ENCODE assay signal across 1 cellular context in the genomic region with DNA sequence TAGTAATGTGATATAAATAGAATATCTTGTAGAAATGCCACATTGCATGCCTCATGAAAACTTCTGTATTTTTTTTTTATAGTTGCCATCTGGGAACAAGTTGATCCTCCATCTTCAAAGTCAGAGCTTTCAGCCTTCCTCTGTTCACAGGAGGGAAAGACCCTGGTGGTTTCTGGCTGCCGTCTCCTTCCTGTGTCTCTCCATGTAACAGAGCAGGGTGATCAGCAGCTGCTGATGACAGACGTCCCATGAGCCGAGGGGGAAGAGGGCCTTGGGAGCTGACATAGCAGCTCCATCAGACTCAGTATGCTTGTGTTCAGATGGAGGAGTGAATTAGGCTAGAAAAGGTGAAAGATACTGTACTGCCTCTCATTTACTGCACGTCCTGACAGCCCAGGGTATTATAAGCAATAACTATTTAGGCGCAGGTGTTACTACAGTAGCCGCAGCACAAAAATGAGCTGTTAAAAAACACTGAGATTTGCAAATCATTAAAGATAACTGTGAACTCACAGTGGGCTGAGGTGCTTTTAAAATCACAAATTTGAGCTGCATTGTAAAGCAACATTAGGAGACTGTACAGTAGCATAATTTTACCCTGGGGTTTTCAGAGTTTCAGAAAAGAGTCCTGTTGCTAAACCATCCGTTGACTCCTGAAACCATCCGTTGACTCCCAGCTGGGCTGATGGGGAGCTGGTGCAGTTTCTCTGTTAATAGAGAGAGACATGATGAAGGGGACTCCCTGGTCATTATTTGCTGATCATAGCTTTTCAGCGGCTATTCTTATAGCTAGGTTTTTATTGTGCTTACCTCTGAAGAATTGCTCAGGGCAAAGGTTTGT.
TF ChIP-seq lines count a peak whose summit lies in the region.

No MANE protein-coding gene starts in this region.

TF ChIP-seq in GM12878, 131 proteins besides CTCF, POLR2A, EP300 and RAD21 (continued from another document):
- TF ChIP-seq RELB (IDR thresholded peaks at IDR 0.05; ENCODE audit: low read depth) (peak; percentile 46; the same call in 1 of the 2 replicates), RCOR1 (conservative IDR thresholded peaks at IDR 0.05; ENCODE audit: low read depth, low read length) (no peak), ZBTB4 (CRISPR knock-in tag; IDR thresholded peaks at IDR 0.05) (no peak), RELA (IDR thresholded peaks at IDR 0.05; ENCODE audit: borderline replicate concordance, partially characterized antibody) (no peak), PKNOX1 (IDR thresholded peaks at IDR 0.05) (0 out of 2 replicates have a peak, but pooled peaks have one; percentile 14), SPI1 (IDR thresholded peaks at IDR 0.05; ENCODE audit: borderline replicate concordance, insufficient read depth, low read depth, low read length) (no peak), NRF1 (conservative IDR thresholded peaks at IDR 0.05; ENCODE audit: low read depth, low read length) (no peak), SUPT20H (IDR thresholded peaks at IDR 0.05; ENCODE audit: borderline replicate concordance, control insufficient read depth, low read depth, low read length) (no peak), KDM1A (IDR thresholded peaks at IDR 0.05; ENCODE audit: borderline replicate concordance) (no peak), NFYA (IDR thresholded peaks at IDR 0.05; ENCODE audit: borderline replicate concordance, low read depth, low read length) (no peak), SREBF2 (IDR thresholded peaks at IDR 0.05; ENCODE audit: low read length) (no peak), ATF2 (IDR thresholded peaks at IDR 0.05; ENCODE audit: low read length) (no peak), EZH2 (IDR thresholded peaks at IDR 0.05; ENCODE audit: borderline replicate concordance, control insufficient read depth, low read depth, low read length) (no peak), ZNF207 (IDR thresholded peaks at IDR 0.05; ENCODE audit: borderline replicate concordance) (no peak)
- TF ChIP-seq, protein P1, sequence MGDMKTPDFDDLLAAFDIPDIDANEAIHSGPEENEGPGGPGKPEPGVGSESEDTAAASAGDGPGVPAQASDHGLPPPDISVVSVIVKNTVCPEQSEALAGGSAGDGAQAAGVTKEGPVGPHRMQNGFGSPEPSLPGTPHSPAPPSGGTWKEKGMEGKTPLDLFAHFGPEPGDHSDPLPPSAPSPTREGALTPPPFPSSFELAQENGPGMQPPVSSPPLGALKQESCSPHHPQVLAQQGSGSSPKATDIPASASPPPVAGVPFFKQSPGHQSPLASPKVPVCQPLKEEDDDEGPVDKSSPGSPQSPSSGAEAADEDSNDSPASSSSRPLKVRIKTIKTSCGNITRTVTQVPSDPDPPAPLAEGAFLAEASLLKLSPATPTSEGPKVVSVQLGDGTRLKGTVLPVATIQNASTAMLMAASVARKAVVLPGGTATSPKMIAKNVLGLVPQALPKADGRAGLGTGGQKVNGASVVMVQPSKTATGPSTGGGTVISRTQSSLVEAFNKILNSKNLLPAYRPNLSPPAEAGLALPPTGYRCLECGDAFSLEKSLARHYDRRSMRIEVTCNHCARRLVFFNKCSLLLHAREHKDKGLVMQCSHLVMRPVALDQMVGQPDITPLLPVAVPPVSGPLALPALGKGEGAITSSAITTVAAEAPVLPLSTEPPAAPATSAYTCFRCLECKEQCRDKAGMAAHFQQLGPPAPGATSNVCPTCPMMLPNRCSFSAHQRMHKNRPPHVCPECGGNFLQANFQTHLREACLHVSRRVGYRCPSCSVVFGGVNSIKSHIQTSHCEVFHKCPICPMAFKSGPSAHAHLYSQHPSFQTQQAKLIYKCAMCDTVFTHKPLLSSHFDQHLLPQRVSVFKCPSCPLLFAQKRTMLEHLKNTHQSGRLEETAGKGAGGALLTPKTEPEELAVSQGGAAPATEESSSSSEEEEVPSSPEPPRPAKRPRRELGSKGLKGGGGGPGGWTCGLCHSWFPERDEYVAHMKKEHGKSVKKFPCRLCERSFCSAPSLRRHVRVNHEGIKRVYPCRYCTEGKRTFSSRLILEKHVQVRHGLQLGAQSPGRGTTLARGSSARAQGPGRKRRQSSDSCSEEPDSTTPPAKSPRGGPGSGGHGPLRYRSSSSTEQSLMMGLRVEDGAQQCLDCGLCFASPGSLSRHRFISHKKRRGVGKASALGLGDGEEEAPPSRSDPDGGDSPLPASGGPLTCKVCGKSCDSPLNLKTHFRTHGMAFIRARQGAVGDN (IDR thresholded peaks at IDR 0.05), result no peak
- TF ChIP-seq, protein P2, sequence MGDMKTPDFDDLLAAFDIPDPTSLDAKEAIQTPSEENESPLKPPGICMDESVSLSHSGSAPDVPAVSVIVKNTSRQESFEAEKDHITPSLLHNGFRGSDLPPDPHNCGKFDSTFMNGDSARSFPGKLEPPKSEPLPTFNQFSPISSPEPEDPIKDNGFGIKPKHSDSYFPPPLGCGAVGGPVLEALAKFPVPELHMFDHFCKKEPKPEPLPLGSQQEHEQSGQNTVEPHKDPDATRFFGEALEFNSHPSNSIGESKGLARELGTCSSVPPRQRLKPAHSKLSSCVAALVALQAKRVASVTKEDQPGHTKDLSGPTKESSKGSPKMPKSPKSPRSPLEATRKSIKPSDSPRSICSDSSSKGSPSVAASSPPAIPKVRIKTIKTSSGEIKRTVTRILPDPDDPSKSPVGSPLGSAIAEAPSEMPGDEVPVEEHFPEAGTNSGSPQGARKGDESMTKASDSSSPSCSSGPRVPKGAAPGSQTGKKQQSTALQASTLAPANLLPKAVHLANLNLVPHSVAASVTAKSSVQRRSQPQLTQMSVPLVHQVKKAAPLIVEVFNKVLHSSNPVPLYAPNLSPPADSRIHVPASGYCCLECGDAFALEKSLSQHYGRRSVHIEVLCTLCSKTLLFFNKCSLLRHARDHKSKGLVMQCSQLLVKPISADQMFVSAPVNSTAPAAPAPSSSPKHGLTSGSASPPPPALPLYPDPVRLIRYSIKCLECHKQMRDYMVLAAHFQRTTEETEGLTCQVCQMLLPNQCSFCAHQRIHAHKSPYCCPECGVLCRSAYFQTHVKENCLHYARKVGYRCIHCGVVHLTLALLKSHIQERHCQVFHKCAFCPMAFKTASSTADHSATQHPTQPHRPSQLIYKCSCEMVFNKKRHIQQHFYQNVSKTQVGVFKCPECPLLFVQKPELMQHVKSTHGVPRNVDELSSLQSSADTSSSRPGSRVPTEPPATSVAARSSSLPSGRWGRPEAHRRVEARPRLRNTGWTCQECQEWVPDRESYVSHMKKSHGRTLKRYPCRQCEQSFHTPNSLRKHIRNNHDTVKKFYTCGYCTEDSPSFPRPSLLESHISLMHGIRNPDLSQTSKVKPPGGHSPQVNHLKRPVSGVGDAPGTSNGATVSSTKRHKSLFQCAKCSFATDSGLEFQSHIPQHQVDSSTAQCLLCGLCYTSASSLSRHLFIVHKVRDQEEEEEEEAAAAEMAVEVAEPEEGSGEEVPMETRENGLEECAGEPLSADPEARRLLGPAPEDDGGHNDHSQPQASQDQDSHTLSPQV (IDR thresholded peaks at IDR 0.05), result no peak
